ENCODE assay signal across 27 cellular contexts in the genomic region with DNA sequence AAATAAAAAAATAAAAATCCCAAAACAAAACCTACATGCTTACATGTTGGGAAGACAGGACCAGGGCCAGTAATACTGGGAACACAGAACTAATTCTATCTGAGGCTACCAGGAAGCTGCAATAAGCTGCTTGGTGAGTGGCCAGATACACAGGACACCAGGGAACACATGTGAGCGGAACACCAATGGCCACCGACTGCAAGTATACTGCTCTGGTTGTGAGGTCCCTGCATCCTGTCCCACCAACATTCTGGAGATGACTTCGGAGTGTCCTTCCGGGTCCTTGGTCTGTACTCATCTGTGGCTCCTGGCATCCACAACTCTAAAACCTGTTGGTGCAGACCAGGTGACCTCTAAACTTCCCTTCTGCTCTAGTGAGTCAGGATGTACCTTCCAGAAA. TPM values are rescaled to one million over a fixed set of nuclear protein-coding genes. Genes with fewer than 3 reads are reported as not detected.
DNase-seq lines count a peak whose midpoint lies in the region; ATAC-seq and TF ChIP-seq lines count a peak whose summit lies in the region.
"Had no signal": no experiment of that assay in that cellular context is flagged by ENCODE, and none has a peak within 500 bp of the region (broad histone marks: within the 10 kb centered on the region; RNA-seq: fewer than 3 reads in every experiment).

No MANE protein-coding gene starts in this region.

- H3K4me3 ChIP-seq in epithelial cell of esophagus (ENCODE audit: low read length) = no peak overlapping the region
- H3K4me3 ChIP-seq: left lung, sigmoid colon, SJCRH30, uterus had no signal

- intact Hi-C loops in MCF 10A (cut with micrococcal nuclease) = no loop called here

- no TSS peak for BruUV-seq in MCF 10A (replicated peaks; lab: Mats Ljungman, UMichigan)

- POLR2A ChIA-PET in MCF 10A (lab: Yijun Ruan, JAX) = interaction anchor here (0.7 kb wide), 1 partner anchor 19 kb away, joined by 3 read pairs; no protein-coding TSS in a partner anchor

- DNase-seq in T47D (ENCODE audit: low read depth in 1 of 2, low spot score in 1 of 2) (peak; percentile 39 to 50), MCF 10A (ENCODE audit: unreplicated experiment) (no peak), T-helper 17 cell (no peak), epithelial cell of esophagus (ENCODE audit: low read depth) (peak; percentile 44), type B pancreatic cell (ENCODE audit: extremely low spot score, unreplicated experiment) (no peak), NCI-H1105 (lab: John Stamatoyannopoulos, UW) (no peak), iPS-NIHi11 (ENCODE audit: low spot score) (no peak)
- DNase-seq in stimulated activated CD4-positive, alpha-beta T cell treated with anti-CD3 and anti-CD28 coated beads, Interleukin-4, amount 100 ng/mL, for 4 hours = no peak
- DNase-seq: activated CD4-positive, alpha-beta T cell treated with anti-CD3 and anti-CD28 coated beads, Interleukin-2, amount 50 U/mL, for 4 hours; activated CD8-positive, alpha-beta memory T cell treated with anti-CD3 and anti-CD28 coated beads, Interleukin-2, amount 50 U/mL, for 4 hours; activated naive CD4-positive, alpha-beta T cell treated with anti-CD3 and anti-CD28 coated beads for 36 hours; anterior cingulate cortex; DMS153; foreskin fibroblast; immature natural killer cell; KG1; midbrain; NCI-H2029 treated with DMSO at 0.1 percent for 48 hours; NCI-H446; sigmoid colon; SJCRH30; T-helper 2 cell; uterus had no signal

- in situ Hi-C loops in T47D (cut with HindIII; ENCODE audit: low pct_unique_long_range_greater_than_20kb, low sequenced_read_pairs) = no loop called here

- TF ChIP-seq CTCF in MCF 10A (IDR thresholded peaks at IDR 0.05; ENCODE audit: unreplicated experiment) (no peak), epithelial cell of esophagus (IDR thresholded peaks at IDR 0.05; ENCODE audit: insufficient read depth, low read depth, low read length, missing control alignments) (no peak), type B pancreatic cell (conservative IDR thresholded peaks at IDR 0.05) (no peak)

- no peaks in the 10 kb centered on the region for H3K9me3 ChIP-seq in T-helper 17 cell (ENCODE audit: control insufficient read depth, low read length, poor library complexity, severe bottlenecking)
- H3K9me3 ChIP-seq: left lung, sigmoid colon, SJCRH30, uterus had no signal

- no peaks in the 10 kb centered on the region for H3K9me3 Mint-ChIP-seq in MCF 10A (ENCODE audit: unreplicated experiment)
- H3K9me3 Mint-ChIP-seq in type B pancreatic cell = no peaks in the 10 kb centered on the region
- H3K9me3 Mint-ChIP-seq: activated naive CD4-positive, alpha-beta T cell treated with anti-CD3 and anti-CD28 coated beads for 36 hours; CD14-positive monocyte; central memory CD8-positive, alpha-beta T cell; immature natural killer cell had no signal

- ATAC-seq in T-helper 17 cell = no peak
- ATAC-seq: left lung, Panc1 had no signal

- no peak overlapping the region for H3K4me3 Mint-ChIP-seq in MCF 10A (ENCODE audit: unreplicated experiment)
- H3K4me3 Mint-ChIP-seq in T-helper 17 cell = no peak overlapping the region
- H3K4me3 Mint-ChIP-seq in type B pancreatic cell = peak overlapping the region; percentile 61
- H3K4me3 Mint-ChIP-seq: CD14-positive monocyte had no signal

- no peak overlapping the region for H3K27ac Mint-ChIP-seq in MCF 10A (ENCODE audit: low read depth, unreplicated experiment)
- H3K27ac Mint-ChIP-seq in T-helper 17 cell = peak overlapping the region; percentile 67
- no peak overlapping the region for H3K27ac Mint-ChIP-seq in type B pancreatic cell
- H3K27ac Mint-ChIP-seq: activated naive CD4-positive, alpha-beta T cell treated with anti-CD3 and anti-CD28 coated beads for 36 hours had no signal

- H3K27me3 Mint-ChIP-seq in MCF 10A (ENCODE audit: insufficient read depth, unreplicated experiment) (no peaks in the 10 kb centered on the region), T-helper 17 cell (no peaks in the 10 kb centered on the region), type B pancreatic cell (no peaks in the 10 kb centered on the region)
- H3K27me3 Mint-ChIP-seq: central memory CD8-positive, alpha-beta T cell had no signal

- H3K36me3 Mint-ChIP-seq in MCF 10A (ENCODE audit: insufficient read depth, unreplicated experiment) (peaks cover 18% of the 10 kb centered on the region), T-helper 17 cell (ENCODE audit: low read depth) (peaks cover 3% of the 10 kb centered on the region), type B pancreatic cell (peaks cover 4% of the 10 kb centered on the region)
- H3K36me3 Mint-ChIP-seq: immature natural killer cell had no signal

- H3K4me1 Mint-ChIP-seq in MCF 10A (ENCODE audit: insufficient read depth, unreplicated experiment) = peaks cover 16% of the 10 kb centered on the region
- peaks cover 19% of the 10 kb centered on the region for H3K4me1 Mint-ChIP-seq in T-helper 17 cell
- peaks cover 10% of the 10 kb centered on the region for H3K4me1 Mint-ChIP-seq in type B pancreatic cell (ENCODE audit: unreplicated experiment)

- CTCF ChIA-PET in MCF 10A (lab: Yijun Ruan, JAX) = no interaction called here

RNA-seq across cellular contexts. Expression of gene TNIP2, which starts 2.7 kb away (rescaled TPM):
- total RNA-seq in MCF 10A (2022) (40.5 and 46.1 TPM in 2 replicates), T-helper 17 cell (10 to 100 TPM; 66.0 to 72.5 TPM), type B pancreatic cell (ENCODE audit: low replicate concordance) (25.3 and 26.1 TPM in 2 replicates)

RNA-seq across cellular contexts. Expression of gene SH3BP2, which starts 39.4 kb away (rescaled TPM):
- total RNA-seq in MCF 10A (2022) = 48.4 and 57.9 TPM in 2 replicates
- 10 to 100 TPM; 36.0 to 62.0 TPM for total RNA-seq in T-helper 17 cell
- total RNA-seq in type B pancreatic cell (ENCODE audit: low replicate concordance) = 31.4 and 45.4 TPM in 2 replicates

Comparison
In these comparisons a context has a peak if more than half of its experiments do, and no peak if none do; other contexts are left out.
1. DNase-seq: peak in T47D (2 of 2) and epithelial cell of esophagus (single experiment); none in MCF 10A (single experiment), T-helper 17 cell (0 of 3), type B pancreatic cell (single experiment), NCI-H1105 (single experiment), iPS-NIHi11 (single experiment) and stimulated activated CD4-positive, alpha-beta T cell treated with anti-CD3 and anti-CD28 coated beads, Interleukin-4, amount 100 ng/mL, for 4 hours (0 of 2).